ENCODE assay signal across 16 cellular contexts in genomic region chr6:158011980-158012566, GRCh38. TPM values are rescaled to one million over a fixed set of nuclear protein-coding genes. Genes with fewer than 3 reads are reported as not detected.
DNase-seq lines count a peak whose midpoint lies in the region; ATAC-seq and TF ChIP-seq lines count a peak whose summit lies in the region.
"Had no signal": no experiment of that assay in that cellular context is flagged by ENCODE, and none has a peak within 500 bp of the region (broad histone marks: within the 10 kb centered on the region; RNA-seq: fewer than 3 reads in every experiment).

No MANE protein-coding gene starts in this region.

- intact Hi-C loops in activated CD8-positive, alpha-beta T cell treated with anti-CD3 and anti-CD28 coated beads for 36 hours (cut with micrococcal nuclease): no loop called here

- H3K79me2 ChIP-seq in hepatocyte: peaks cover 78% of the 10 kb centered on the region

- WGBS in hepatocyte (ENCODE audit: low lambda C conversion rate, missing lambda C conversion rate): 96% methylated on average over 7 of the region's 7 CpGs

- ATAC-seq in activated CD8-positive, alpha-beta T cell treated with anti-CD3 and anti-CD28 coated beads, Interleukin-2, amount 10 ng/mL, durations not matched to agents 7 days and 5 days: no peak
- no peak for ATAC-seq in activated CD8-positive, alpha-beta T cell treated with anti-CD3 and anti-CD28 coated beads for 36 hours
- peak; percentile 17 for ATAC-seq in stimulated activated effector memory CD8-positive, alpha-beta T cell treated with anti-CD3 and anti-CD28 coated beads, Interleukin-12 subunit alpha, Interleukin-12 subunit beta, amount 100 ng/mL, for 72 hours

- H3K27me3 Mint-ChIP-seq in activated CD8-positive, alpha-beta T cell treated with anti-CD3 and anti-CD28 coated beads, Interleukin-2, amount 10 ng/mL, durations not matched to agents 7 days and 5 days (ENCODE audit: low read depth): no peaks in the 10 kb centered on the region
- H3K27me3 Mint-ChIP-seq in activated CD8-positive, alpha-beta T cell treated with anti-CD3 and anti-CD28 coated beads for 36 hours: no peaks in the 10 kb centered on the region
- H3K27me3 Mint-ChIP-seq in chondrocyte (ENCODE audit: low read depth): no peaks in the 10 kb centered on the region

- peaks cover 70% of the 10 kb centered on the region for H3K4me1 Mint-ChIP-seq in activated CD8-positive, alpha-beta T cell treated with anti-CD3 and anti-CD28 coated beads, Interleukin-2, amount 10 ng/mL, durations not matched to agents 7 days and 5 days (ENCODE audit: low read depth)
- peaks cover 65% of the 10 kb centered on the region for H3K4me1 Mint-ChIP-seq in activated CD8-positive, alpha-beta T cell treated with anti-CD3 and anti-CD28 coated beads for 36 hours (ENCODE audit: low read depth)
- H3K4me1 Mint-ChIP-seq in stimulated activated effector memory CD8-positive, alpha-beta T cell treated with anti-CD3 and anti-CD28 coated beads, Interleukin-12 subunit alpha, Interleukin-12 subunit beta, amount 100 ng/mL, for 72 hours: peaks cover 73% of the 10 kb centered on the region
- peaks cover 62% of the 10 kb centered on the region for H3K4me1 Mint-ChIP-seq in chondrocyte (ENCODE audit: low read depth)

- POLR2A ChIA-PET in activated CD8-positive, alpha-beta T cell treated with anti-CD3 and anti-CD28 coated beads, Interleukin-2, amount 10 ng/mL, durations not matched to agents 7 days and 5 days (lab: Charles Lee): interaction anchor here (0.5 to 1.3 kb wide), 2 partner anchors 14 to 1748 kb away, joined by 3 read pairs; no protein-coding TSS in a partner anchor
- POLR2A ChIA-PET in activated CD8-positive, alpha-beta T cell treated with anti-CD3 and anti-CD28 coated beads for 36 hours (lab: Charles Lee): interaction anchor here (1.4 kb wide), 1 partner anchor 16 kb away, joined by 3 read pairs; no protein-coding TSS in a partner anchor

- peak overlapping the region; percentile 15 for H3K27ac Mint-ChIP-seq in activated CD8-positive, alpha-beta T cell treated with anti-CD3 and anti-CD28 coated beads, Interleukin-2, amount 10 ng/mL, durations not matched to agents 7 days and 5 days
- no peak overlapping the region for H3K27ac Mint-ChIP-seq in activated CD8-positive, alpha-beta T cell treated with anti-CD3 and anti-CD28 coated beads for 36 hours
- H3K27ac Mint-ChIP-seq in stimulated activated effector memory CD8-positive, alpha-beta T cell treated with anti-CD3 and anti-CD28 coated beads, Interleukin-12 subunit alpha, Interleukin-12 subunit beta, amount 100 ng/mL, for 72 hours: no peak overlapping the region
- H3K27ac Mint-ChIP-seq in chondrocyte (ENCODE audit: unreplicated experiment): no peak overlapping the region

- H3K9me2 ChIP-seq in hepatocyte (replicated peaks; ENCODE audit: insufficient read depth): no peaks in the 10 kb centered on the region

- H3K27me3 ChIP-seq in hepatocyte: no peaks in the 10 kb centered on the region
- H3K27me3 ChIP-seq: MG63 had no signal

- H3K4me3 Mint-ChIP-seq in activated CD8-positive, alpha-beta T cell treated with anti-CD3 and anti-CD28 coated beads, Interleukin-2, amount 10 ng/mL, durations not matched to agents 7 days and 5 days: no peak overlapping the region
- no peak overlapping the region for H3K4me3 Mint-ChIP-seq in activated CD8-positive, alpha-beta T cell treated with anti-CD3 and anti-CD28 coated beads for 36 hours
- H3K4me3 Mint-ChIP-seq in stimulated activated effector memory CD8-positive, alpha-beta T cell treated with anti-CD3 and anti-CD28 coated beads, Interleukin-12 subunit alpha, Interleukin-12 subunit beta, amount 100 ng/mL, for 72 hours: no peak overlapping the region
- no peak overlapping the region for H3K4me3 Mint-ChIP-seq in chondrocyte (ENCODE audit: unreplicated experiment)
- H3K4me3 Mint-ChIP-seq: neural crest cell had no signal

- no peaks in the 10 kb centered on the region for H4K20me1 ChIP-seq in hepatocyte (ENCODE audit: insufficient read depth, poor library complexity, severe bottlenecking)

- no peaks in the 10 kb centered on the region for H3K36me3 ChIP-seq in hepatocyte (replicated peaks; ENCODE audit: insufficient read depth, low read depth)
- H3K36me3 ChIP-seq: thoracic aorta had no signal

- no peak overlapping the region for H2AFZ ChIP-seq in hepatocyte

- H3K4me1 ChIP-seq in hepatocyte (ENCODE audit: insufficient read depth): peaks cover 6% of the 10 kb centered on the region

- H3K36me3 Mint-ChIP-seq in activated CD8-positive, alpha-beta T cell treated with anti-CD3 and anti-CD28 coated beads, Interleukin-2, amount 10 ng/mL, durations not matched to agents 7 days and 5 days (ENCODE audit: low read depth): peaks cover 21% of the 10 kb centered on the region
- peaks cover 23% of the 10 kb centered on the region for H3K36me3 Mint-ChIP-seq in activated CD8-positive, alpha-beta T cell treated with anti-CD3 and anti-CD28 coated beads for 36 hours (ENCODE audit: low read depth)
- peaks cover 7% of the 10 kb centered on the region for H3K36me3 Mint-ChIP-seq in stimulated activated effector memory CD8-positive, alpha-beta T cell treated with anti-CD3 and anti-CD28 coated beads, Interleukin-12 subunit alpha, Interleukin-12 subunit beta, amount 100 ng/mL, for 72 hours
- peaks cover 7% of the 10 kb centered on the region for H3K36me3 Mint-ChIP-seq in chondrocyte (ENCODE audit: low read depth)

- H3K4me3 ChIP-seq in hepatocyte: no peak overlapping the region
- H3K4me3 ChIP-seq: MG63, thoracic aorta had no signal

- DNase-seq in activated CD8-positive, alpha-beta T cell treated with anti-CD3 and anti-CD28 coated beads, Interleukin-2, amount 10 ng/mL, durations not matched to agents 7 days and 5 days: no peak
- no peak for DNase-seq in activated CD8-positive, alpha-beta T cell treated with anti-CD3 and anti-CD28 coated beads for 36 hours
- DNase-seq in NCI-H526 treated with DMSO at 0.1 percent for 48 hours (lab: John Stamatoyannopoulos, UW) (peak; percentile 63), hepatocyte (ENCODE audit: low spot score) (no peak), foreskin melanocyte (no peak), chondrocyte (ENCODE audit: low spot score) (no peak)
- DNase-seq in stimulated activated effector memory CD8-positive, alpha-beta T cell treated with anti-CD3 and anti-CD28 coated beads, Interleukin-12 subunit alpha, Interleukin-12 subunit beta, amount 100 ng/mL, for 72 hours (ENCODE audit: low spot score in 2 of 2): no peak
- DNase-seq in activated CD4-positive, alpha-beta T cell treated with anti-CD3 and anti-CD28 coated beads, Interleukin-2, amount 50 U/mL, for 4 hours: no peak
- DNase-seq: activated CD4-positive, alpha-beta T cell treated with anti-CD3 and anti-CD28 coated beads for 4 hours; DMS153; left colon; MG63; NCI-H2227 treated with DMSO at 0.1 percent for 48 hours; OCI-M1 had no signal

- no peaks in the 10 kb centered on the region for H3K9me3 ChIP-seq in hepatocyte (ENCODE audit: low read depth)
- H3K9me3 ChIP-seq: MG63, thoracic aorta had no signal

- no peak for TF ChIP-seq CTCF in activated CD8-positive, alpha-beta T cell treated with anti-CD3 and anti-CD28 coated beads for 36 hours (IDR thresholded peaks at IDR 0.05)
- TF ChIP-seq CTCF in hepatocyte (IDR thresholded peaks at IDR 0.05; ENCODE audit: poor library complexity) (no peak), chondrocyte (IDR thresholded peaks at IDR 0.05) (no peak)

- no peak overlapping the region for H3K4me2 ChIP-seq in hepatocyte

- H3K9me3 Mint-ChIP-seq in activated CD8-positive, alpha-beta T cell treated with anti-CD3 and anti-CD28 coated beads, Interleukin-2, amount 10 ng/mL, durations not matched to agents 7 days and 5 days (ENCODE audit: insufficient read depth): no peaks in the 10 kb centered on the region
- H3K9me3 Mint-ChIP-seq in activated CD8-positive, alpha-beta T cell treated with anti-CD3 and anti-CD28 coated beads for 36 hours: no peaks in the 10 kb centered on the region
- no peaks in the 10 kb centered on the region for H3K9me3 Mint-ChIP-seq in stimulated activated effector memory CD8-positive, alpha-beta T cell treated with anti-CD3 and anti-CD28 coated beads, Interleukin-12 subunit alpha, Interleukin-12 subunit beta, amount 100 ng/mL, for 72 hours
- no peaks in the 10 kb centered on the region for H3K9me3 Mint-ChIP-seq in chondrocyte (ENCODE audit: low read depth)

- CTCF ChIA-PET in activated CD8-positive, alpha-beta T cell treated with anti-CD3 and anti-CD28 coated beads, Interleukin-2, amount 10 ng/mL, durations not matched to agents 7 days and 5 days (lab: Charles Lee): interaction anchor here (1.2 kb wide), 1 partner anchor 14 kb away, joined by 4 read pairs; no protein-coding TSS in a partner anchor
- CTCF ChIA-PET in activated CD8-positive, alpha-beta T cell treated with anti-CD3 and anti-CD28 coated beads for 36 hours (lab: Charles Lee): interaction anchor here (1.2 to 6.2 kb wide), 4 partner anchors 14 to 60 kb away, joined by 5 to 60 read pairs (median 8); no protein-coding TSS in a partner anchor

- H3K27ac ChIP-seq in hepatocyte: peak overlapping the region; percentile 40
- H3K27ac ChIP-seq: thoracic aorta had no signal

RNA-seq across cellular contexts. Expression of gene SYNJ2, which starts 30.4 kb away (rescaled TPM):
- 10 to 100 TPM; 38.2 to 38.5 TPM for total RNA-seq in activated CD8-positive, alpha-beta T cell treated with anti-CD3 and anti-CD28 coated beads, Interleukin-2, amount 10 ng/mL, durations not matched to agents 7 days and 5 days
- total RNA-seq in activated CD8-positive, alpha-beta T cell treated with anti-CD3 and anti-CD28 coated beads for 36 hours: 10 to 100 TPM; 27.7 to 28.5 TPM
- total RNA-seq in hepatocyte (15.4 and 15.6 TPM in 2 replicates), chondrocyte (29.2 to 54.5 TPM (median 53.1 TPM) in 3 replicates)
- polyA plus RNA-seq in hepatocyte: 16.5 and 21.4 TPM in 2 replicates
